Comparison of ENCODE assay signal across 1 cellular context in genomic region chr2:223954401-223954800, GRCh38.
TF ChIP-seq lines count a peak whose summit lies in the region.

No MANE protein-coding gene starts in this region.

TF ChIP-seq in HepG2, 621 proteins besides CTCF, POLR2A, EP300 and RAD21:
- TF ChIP-seq HNRNPK (IDR thresholded peaks at IDR 0.05; ENCODE audit: low read depth, low read length, poor library complexity, severe bottlenecking), result no peak
- TF ChIP-seq, protein P1, sequence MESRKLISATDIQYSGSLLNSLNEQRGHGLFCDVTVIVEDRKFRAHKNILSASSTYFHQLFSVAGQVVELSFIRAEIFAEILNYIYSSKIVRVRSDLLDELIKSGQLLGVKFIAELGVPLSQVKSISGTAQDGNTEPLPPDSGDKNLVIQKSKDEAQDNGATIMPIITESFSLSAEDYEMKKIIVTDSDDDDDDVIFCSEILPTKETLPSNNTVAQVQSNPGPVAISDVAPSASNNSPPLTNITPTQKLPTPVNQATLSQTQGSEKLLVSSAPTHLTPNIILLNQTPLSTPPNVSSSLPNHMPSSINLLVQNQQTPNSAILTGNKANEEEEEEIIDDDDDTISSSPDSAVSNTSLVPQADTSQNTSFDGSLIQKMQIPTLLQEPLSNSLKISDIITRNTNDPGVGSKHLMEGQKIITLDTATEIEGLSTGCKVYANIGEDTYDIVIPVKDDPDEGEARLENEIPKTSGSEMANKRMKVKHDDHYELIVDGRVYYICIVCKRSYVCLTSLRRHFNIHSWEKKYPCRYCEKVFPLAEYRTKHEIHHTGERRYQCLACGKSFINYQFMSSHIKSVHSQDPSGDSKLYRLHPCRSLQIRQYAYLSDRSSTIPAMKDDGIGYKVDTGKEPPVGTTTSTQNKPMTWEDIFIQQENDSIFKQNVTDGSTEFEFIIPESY (CRISPR knock-in tag; IDR thresholded peaks at IDR 0.05), result peak; percentile 87
